ENCODE assay signal across 18 cellular contexts in genomic region chr2:109699646-109700045, GRCh38.
DNase-seq lines count a peak whose midpoint lies in the region; ATAC-seq and TF ChIP-seq lines count a peak whose summit lies in the region.
"Had no signal": no experiment of that assay in that cellular context is flagged by ENCODE, and none has a peak within 500 bp of the region (broad histone marks: within the 10 kb centered on the region; RNA-seq: fewer than 3 reads in every experiment).

No MANE protein-coding gene starts in this region.

- DNase-seq in adipocyte (ENCODE audit: low read depth) (no peak), foreskin keratinocyte (no peak), type B pancreatic cell (ENCODE audit: extremely low spot score, unreplicated experiment) (no peak), NCI-H1417 (lab: John Stamatoyannopoulos, UW) (no peak), C1 segment of cervical spinal cord (lab: John Stamatoyannopoulos, UW) (no peak)
- DNase-seq: activated CD8-positive, alpha-beta T cell treated with anti-CD3 and anti-CD28 coated beads for 36 hours; COR-L47; effector memory CD8-positive, alpha-beta T cell; NCI-H2029 treated with DMSO at 0.1 percent for 48 hours; stimulated activated CD4-positive, alpha-beta T cell treated with anti-CD3 and anti-CD28 coated beads, Interleukin-2, amount 100 ng/mL, for 24 hours; stimulated activated naive CD4-positive, alpha-beta T cell treated with Interleukin-2 at 50 U/mL for 16 hours; T-helper 17 cell had no signal

- ATAC-seq in foreskin keratinocyte, result no peak
- ATAC-seq in GM21528 (IDR thresholded peaks at IDR 0.05; ENCODE audit: low FRiP score, unreplicated experiment), result no peak
- no peak for ATAC-seq in GM21447 (IDR thresholded peaks at IDR 0.05; ENCODE audit: unreplicated experiment)
- ATAC-seq: activated CD8-positive, alpha-beta T cell treated with anti-CD3 and anti-CD28 coated beads for 36 hours; effector memory CD8-positive, alpha-beta T cell; T-helper 17 cell had no signal

- H3K36me3 ChIP-seq in adipocyte (ENCODE audit: control insufficient read depth, insufficient read depth, low read length, severe bottlenecking) (no peaks in the 10 kb centered on the region), muscle layer of duodenum (ENCODE audit: control insufficient read depth in 1 of 2, insufficient read depth in 2 of 2, low read length in 2 of 2) (no peaks in the 10 kb centered on the region)
- H3K36me3 ChIP-seq: neutrophil had no signal

- H3K4me1 ChIP-seq in adipocyte (ENCODE audit: control insufficient read depth, insufficient read depth, low read length), result peaks cover 16% of the 10 kb centered on the region
- peaks cover 29% of the 10 kb centered on the region for H3K4me1 ChIP-seq in foreskin keratinocyte
- peaks cover 6 to 23% of the 10 kb centered on the region in 2 donors for H3K4me1 ChIP-seq in muscle layer of duodenum (ENCODE audit: control insufficient read depth in 1 of 2, insufficient read depth in 2 of 2, low read length in 2 of 2)

- H3K4me3 ChIP-seq in adipocyte (ENCODE audit: low read length), result no peak overlapping the region
- H3K4me3 ChIP-seq in muscle layer of duodenum (ENCODE audit: low read depth in 1 of 2, low read length in 2 of 2), result no peak overlapping the region

- H3K4me1 Mint-ChIP-seq in type B pancreatic cell (ENCODE audit: unreplicated experiment), result peaks cover 37% of the 10 kb centered on the region
- H3K4me1 Mint-ChIP-seq: IgD-negative memory B cell had no signal

- no peaks in the 10 kb centered on the region for H3K27me3 ChIP-seq in adipocyte (replicated peaks; ENCODE audit: control insufficient read depth, insufficient read depth, low read length)
- H3K27me3 ChIP-seq in foreskin keratinocyte, result no peaks in the 10 kb centered on the region
- no peaks in the 10 kb centered on the region for H3K27me3 ChIP-seq in muscle layer of duodenum (ENCODE audit: low read depth, low read length)

- TF ChIP-seq CTCF in foreskin keratinocyte (conservative IDR thresholded peaks at IDR 0.05) (no peak), type B pancreatic cell (conservative IDR thresholded peaks at IDR 0.05) (no peak)

- no peak overlapping the region for H3K4me3 Mint-ChIP-seq in type B pancreatic cell
- H3K4me3 Mint-ChIP-seq: activated CD8-positive, alpha-beta T cell treated with anti-CD3 and anti-CD28 coated beads for 36 hours; activated naive CD8-positive, alpha-beta T cell; effector memory CD8-positive, alpha-beta T cell; IgD-negative memory B cell; T-helper 17 cell had no signal

- no peaks in the 10 kb centered on the region for H3K36me3 Mint-ChIP-seq in type B pancreatic cell
- H3K36me3 Mint-ChIP-seq: activated naive CD8-positive, alpha-beta T cell; IgD-negative memory B cell had no signal

- H3K9me3 ChIP-seq in adipocyte (ENCODE audit: control insufficient read depth, low read length), result no peaks in the 10 kb centered on the region
- H3K9me3 ChIP-seq in muscle layer of duodenum (ENCODE audit: control insufficient read depth in 1 of 2, low read length in 2 of 2), result no peaks in the 10 kb centered on the region
- H3K9me3 ChIP-seq: neutrophil had no signal

- H3K9ac ChIP-seq in adipocyte (ENCODE audit: low read length), result peak overlapping the region; percentile 9

- H3K27ac Mint-ChIP-seq in type B pancreatic cell, result peak overlapping the region; percentile 89
- H3K27ac Mint-ChIP-seq: activated CD8-positive, alpha-beta T cell treated with anti-CD3 and anti-CD28 coated beads for 36 hours; activated naive CD8-positive, alpha-beta T cell; effector memory CD8-positive, alpha-beta T cell; IgD-negative memory B cell had no signal

- H3K9me3 Mint-ChIP-seq in type B pancreatic cell, result no peaks in the 10 kb centered on the region
- H3K9me3 Mint-ChIP-seq: activated CD8-positive, alpha-beta T cell treated with anti-CD3 and anti-CD28 coated beads for 36 hours; effector memory CD8-positive, alpha-beta T cell had no signal

- peak overlapping the region; percentile 45 for H3K27ac ChIP-seq in foreskin keratinocyte
- H3K27ac ChIP-seq in muscle layer of duodenum (ENCODE audit: low read length), result peak overlapping the region; percentile 61
- H3K27ac ChIP-seq: neutrophil had no signal

- H3K27me3 Mint-ChIP-seq in type B pancreatic cell, result no peaks in the 10 kb centered on the region
